Comparison of ENCODE assay signal across 8 cellular contexts in the genomic region with DNA sequence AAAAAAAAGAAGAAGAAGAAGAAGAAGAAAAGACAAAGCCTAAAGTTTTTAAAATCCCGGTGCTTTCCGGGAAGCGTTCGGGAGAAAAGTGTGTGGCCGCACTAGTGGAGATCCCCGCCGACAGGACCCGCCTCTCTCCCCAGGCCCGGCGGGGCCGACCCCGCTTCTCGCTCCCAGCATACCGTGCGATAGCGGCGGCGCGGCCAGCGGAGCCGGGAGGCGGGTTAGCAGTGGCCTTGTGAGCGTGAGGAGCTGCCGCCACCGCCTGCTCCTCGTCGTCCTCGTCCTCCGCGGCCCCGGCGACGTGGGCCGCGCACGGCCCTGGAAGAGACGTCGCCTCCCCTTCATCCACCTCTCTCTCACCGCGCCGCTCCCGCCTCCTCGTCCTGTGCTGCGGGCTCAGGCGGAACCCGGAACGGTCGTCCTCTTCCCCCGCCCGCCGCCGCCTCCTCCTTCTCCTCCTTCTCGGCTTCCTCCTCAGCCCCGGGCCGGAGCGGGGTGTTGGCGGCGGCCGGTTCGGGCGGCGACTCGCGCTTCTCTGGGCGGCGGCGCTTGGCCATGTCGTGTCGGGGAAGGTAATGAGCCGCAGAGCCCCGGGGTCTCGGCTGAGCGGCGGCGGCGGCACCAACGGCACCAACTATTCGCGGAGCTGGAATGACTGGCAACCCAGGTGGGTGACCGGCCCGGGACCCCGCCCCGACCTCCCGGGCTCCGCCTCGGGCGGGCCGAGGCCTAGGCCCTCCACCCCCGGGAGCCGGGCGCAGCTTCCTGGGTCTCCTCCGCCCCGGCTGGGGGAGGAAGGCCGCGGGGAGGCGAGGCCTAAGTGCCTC.
DNase-seq lines count a peak whose midpoint lies in the region; ATAC-seq and TF ChIP-seq lines count a peak whose summit lies in the region.
"Not testable (repeated sequence)": the region's sequence is repeated elsewhere in the genome, so short reads cannot be mapped to it uniquely, and the experiment has no call there.

No MANE protein-coding gene starts in this region.

- POLR2A ChIA-PET in activated CD4-positive, alpha-beta T cell treated with anti-CD3 and anti-CD28 coated beads, Interleukin-2, amount 10 ng/mL, durations not matched to agents 7 days and 5 days (lab: Charles Lee) = not testable (repeated sequence)

- not testable (repeated sequence) for H3K36me3 Mint-ChIP-seq in activated CD4-positive, alpha-beta T cell treated with anti-CD3 and anti-CD28 coated beads, Interleukin-2, amount 10 ng/mL, durations not matched to agents 7 days and 5 days (ENCODE audit: low read depth)

- not testable (repeated sequence) for H3K27me3 ChIP-seq in colonic mucosa

- not testable (repeated sequence) for H3K36me3 ChIP-seq in colonic mucosa

- intact Hi-C loops in colonic mucosa (cut with DNase I) = not testable (repeated sequence)

- peak overlapping the region; percentile 61 for H3K4me3 ChIP-seq in colonic mucosa

- H3K9ac ChIP-seq in colonic mucosa (ENCODE audit: low read depth in 2 of 2, low read length in 2 of 2) = peak overlapping the region; percentile 63 to 88

- not testable (repeated sequence) for H3K9me3 ChIP-seq in colonic mucosa

- not testable (repeated sequence) for H3K4me1 Mint-ChIP-seq in activated CD4-positive, alpha-beta T cell treated with anti-CD3 and anti-CD28 coated beads, Interleukin-2, amount 10 ng/mL, durations not matched to agents 7 days and 5 days

- ATAC-seq in HG03342 (IDR thresholded peaks at IDR 0.05; ENCODE audit: unreplicated experiment) = peak; percentile 68

- peak; percentile 86 for TF ChIP-seq POLR2A in GM19193 (IDR thresholded peaks at IDR 0.05; ENCODE audit: extremely low read depth, insufficient read depth, insufficient read length)

- not testable (repeated sequence) for H3K27me3 Mint-ChIP-seq in activated CD4-positive, alpha-beta T cell treated with anti-CD3 and anti-CD28 coated beads, Interleukin-2, amount 10 ng/mL, durations not matched to agents 7 days and 5 days

- H3K27ac Mint-ChIP-seq in activated CD4-positive, alpha-beta T cell treated with anti-CD3 and anti-CD28 coated beads, Interleukin-2, amount 10 ng/mL, durations not matched to agents 7 days and 5 days = peak overlapping the region; percentile 92

- TF ChIP-seq CTCF in colonic mucosa (IDR thresholded peaks at IDR 0.05) = not testable (repeated sequence)

- CTCF ChIA-PET in activated CD4-positive, alpha-beta T cell treated with anti-CD3 and anti-CD28 coated beads, Interleukin-2, amount 10 ng/mL, durations not matched to agents 7 days and 5 days (lab: Charles Lee) = interaction anchor here (0.7 to 1.5 kb wide), 3 partner anchors 17 to 1538 kb away, joined by 3 to 4 read pairs (median 4); no protein-coding TSS in a partner anchor

- H3K27ac ChIP-seq in colonic mucosa = peak overlapping the region; percentile 99

- not testable (repeated sequence) for H3K9me3 Mint-ChIP-seq in activated CD4-positive, alpha-beta T cell treated with anti-CD3 and anti-CD28 coated beads, Interleukin-2, amount 10 ng/mL, durations not matched to agents 7 days and 5 days

- peak overlapping the region; percentile 91 for H3K4me3 Mint-ChIP-seq in activated CD4-positive, alpha-beta T cell treated with anti-CD3 and anti-CD28 coated beads, Interleukin-2, amount 10 ng/mL, durations not matched to agents 7 days and 5 days

- not testable (repeated sequence) for H3K4me1 ChIP-seq in colonic mucosa

- peak; percentile 40 to 71 for DNase-seq in AML-193 (lab: John Stamatoyannopoulos, UW)
- DNase-seq in NCI-H526 treated with DMSO at 0.1 percent for 48 hours (lab: John Stamatoyannopoulos, UW) = peak; percentile 54
- peak; percentile 77 for DNase-seq in activated CD4-positive, alpha-beta T cell treated with anti-CD3 and anti-CD28 coated beads, Interleukin-2, amount 10 ng/mL, durations not matched to agents 7 days and 5 days
- DNase-seq in colonic mucosa = peak; percentile 82
- DNase-seq in kidney tubule cell (ENCODE audit: low spot score) = peak; percentile 77
- peak; percentile 29 to 57 for DNase-seq in stimulated activated CD4-positive, alpha-beta T cell treated with anti-CD3 and anti-CD28 coated beads, Interleukin-15, amount 100 ng/mL, for 1 hour (ENCODE audit: low read depth in 1 of 2, low spot score in 1 of 2)

Comparison
In these comparisons a context has a peak if more than half of its experiments do, and no peak if none do; other contexts are left out.
1. Peak in every context shown above with its lines: DNase-seq, ATAC-seq, H3K4me3 ChIP-seq and H3K27ac ChIP-seq.